ENCODE assay signal across 8 cellular contexts in genomic region chr2:219386532-219387280, GRCh38. TPM values are rescaled to one million over a fixed set of nuclear protein-coding genes. Genes with fewer than 3 reads are reported as not detected.
DNase-seq lines count a peak whose midpoint lies in the region; ATAC-seq and TF ChIP-seq lines count a peak whose summit lies in the region.

No MANE protein-coding gene starts in this region.

- H3K4me3 ChIP-seq in HEK293 (ENCODE audit: low read depth, low read length) (peak overlapping the region; percentile 68), right cardiac atrium (ENCODE audit: low read length) (peak overlapping the region; percentile 74), spleen (peak overlapping the region; percentile 69 to 86 (median 82))

- H3K36me3 ChIP-seq in HEK293 (ENCODE audit: control insufficient read depth in 2 of 2, insufficient read depth in 1 of 2, low read length in 2 of 2): peaks cover 0 to 48% of the 10 kb centered on the region in 2 experiments; a peak in 2 of 3 replicates
- H3K36me3 ChIP-seq in spleen: peaks cover 5 to 49% (median 46%) of the 10 kb centered on the region in 6 donors

- no peak for TF ChIP-seq CTCF in HEK293 (tag by site-specific recombination; IDR thresholded peaks at IDR 0.05)
- TF ChIP-seq CTCF in spleen (IDR thresholded peaks at IDR 0.05 in 8 of 11, conservative IDR thresholded peaks at IDR 0.05 in 3 of 11): no peak

- H3K27ac ChIP-seq in HEK293 (ENCODE audit: extremely low read depth, low read depth, low read length) (peak overlapping the region; percentile 72; the same call in 1 of the 2 replicates), right cardiac atrium (ENCODE audit: low read length) (peak overlapping the region; percentile 88), spleen (peak overlapping the region; percentile 94 to 99 (median 96))

- peaks cover 16% of the 10 kb centered on the region for H3K4me1 Mint-ChIP-seq in activated CD4-positive, alpha-beta memory T cell treated with anti-CD3 and anti-CD28 coated beads for 36 hours (ENCODE audit: low read depth)

- no peaks in the 10 kb centered on the region for H3K9me3 Mint-ChIP-seq in activated CD4-positive, alpha-beta memory T cell treated with anti-CD3 and anti-CD28 coated beads for 36 hours

- POLR2A ChIA-PET in HEK293 (lab: Yijun Ruan, JAX): interaction anchor here (1.0 to 2.1 kb wide), 2 partner anchors 8 to 211 kb away, joined by 3 to 11 read pairs; no protein-coding TSS in a partner anchor
- POLR2A ChIA-PET in activated CD4-positive, alpha-beta memory T cell treated with anti-CD3 and anti-CD28 coated beads for 36 hours (lab: Charles Lee): interaction anchor here (0.6 to 1.7 kb wide), 4 partner anchors 108 to 210 kb away, joined by 3 to 5 read pairs (median 5); partner anchors contain the start of genes CNPPD1, DNAJB2 and TUBA4A

- H3K36me3 Mint-ChIP-seq in activated CD4-positive, alpha-beta memory T cell treated with anti-CD3 and anti-CD28 coated beads for 36 hours: peaks cover 28% of the 10 kb centered on the region

- H3K9me3 ChIP-seq in HEK293 (ENCODE audit: control insufficient read depth, insufficient read depth, low read depth, low read length): no peaks in the 10 kb centered on the region
- H3K9me3 ChIP-seq in right cardiac atrium (ENCODE audit: control insufficient read depth, low read length): no peaks in the 10 kb centered on the region
- H3K9me3 ChIP-seq in spleen: peaks cover 0 to 5% (median 0%) of the 10 kb centered on the region in 8 donors

- H3K27me3 ChIP-seq in right cardiac atrium (ENCODE audit: control insufficient read depth, insufficient read depth): no peaks in the 10 kb centered on the region
- H3K27me3 ChIP-seq in spleen (replicated peaks in 1 of 7): no peaks in the 10 kb centered on the region

- CTCF ChIA-PET in HEK293 (lab: Yijun Ruan, JAX): interaction anchor here (1.1 to 8.8 kb wide), 4 partner anchors 16 to 227 kb away, joined by 5 to 91 read pairs (median 5); a partner anchor contains a TSS
- CTCF ChIA-PET in activated CD4-positive, alpha-beta memory T cell treated with anti-CD3 and anti-CD28 coated beads for 36 hours (lab: Charles Lee): interaction anchor here (1.0 to 3.0 kb wide), 4 partner anchors 16 to 154 kb away, joined by 3 to 18 read pairs (median 7); partner anchors contain the start of gene DNAJB2

- DNase-seq in activated CD4-positive, alpha-beta memory T cell treated with anti-CD3 and anti-CD28 coated beads for 36 hours: peak; percentile 25
- DNase-seq in right cardiac atrium: peak in 2 of 3 donors; percentile 54 to 68
- DNase-seq in spleen: peak; percentile 88
- no peak for DNase-seq in amniotic stem cell (lab: John Stamatoyannopoulos, UW)
- no peak for DNase-seq in mesenteric fat pad (ENCODE audit: low spot score)

- intact Hi-C loops in activated CD4-positive, alpha-beta memory T cell treated with anti-CD3 and anti-CD28 coated beads for 36 hours (cut with micrococcal nuclease): loop anchor here (1.0 to 5.0 kb wide), 3 partner anchors 107 to 979 kb away; partner anchors contain the start of gene DNAJB2
- intact Hi-C loops in right cardiac atrium (cut with DNase I): no loop called here
- intact Hi-C loops in spleen (cut with DNase I; ENCODE audit: low total_unique reads): no loop called here

- TF ChIP-seq POLR2A in spleen (IDR thresholded peaks at IDR 0.05): no peak

- H3K27me3 Mint-ChIP-seq in activated CD4-positive, alpha-beta memory T cell treated with anti-CD3 and anti-CD28 coated beads for 36 hours: no peaks in the 10 kb centered on the region

- 45% methylated on average over 19 of the region's 19 CpGs for WGBS in right cardiac atrium
- 47 to 55% (median 52%) methylated on average over 19 of the region's 19 CpGs for WGBS in spleen, 5 donors

- no peak for ATAC-seq in right cardiac atrium
- ATAC-seq in GM21360 (IDR thresholded peaks at IDR 0.05; ENCODE audit: unreplicated experiment): no peak
- no peak for ATAC-seq in HG03045 (IDR thresholded peaks at IDR 0.05; ENCODE audit: unreplicated experiment)

- H3K27ac Mint-ChIP-seq in activated CD4-positive, alpha-beta memory T cell treated with anti-CD3 and anti-CD28 coated beads for 36 hours: peak overlapping the region; percentile 91

- H3K4me1 ChIP-seq in HEK293 (ENCODE audit: control insufficient read depth, insufficient read depth, low read length) (peaks cover 6% of the 10 kb centered on the region), right cardiac atrium (ENCODE audit: control insufficient read depth, insufficient read depth, low read length) (peaks cover 2% of the 10 kb centered on the region), spleen (peaks cover 2 to 38% (median 20%) of the 10 kb centered on the region in 6 donors)

- peak overlapping the region; percentile 94 for H3K4me3 Mint-ChIP-seq in activated CD4-positive, alpha-beta memory T cell treated with anti-CD3 and anti-CD28 coated beads for 36 hours

TF ChIP-seq in HEK293, 187 proteins besides CTCF, POLR2A, EP300 and RAD21:
- no peak for TF ChIP-seq OSR2 (tag by site-specific recombination; IDR thresholded peaks at IDR 0.05)
- TF ChIP-seq ZNF510 (tag by site-specific recombination; IDR thresholded peaks at IDR 0.05; ENCODE audit: insufficient replicate concordance): no peak
- TF ChIP-seq, protein P1, sequence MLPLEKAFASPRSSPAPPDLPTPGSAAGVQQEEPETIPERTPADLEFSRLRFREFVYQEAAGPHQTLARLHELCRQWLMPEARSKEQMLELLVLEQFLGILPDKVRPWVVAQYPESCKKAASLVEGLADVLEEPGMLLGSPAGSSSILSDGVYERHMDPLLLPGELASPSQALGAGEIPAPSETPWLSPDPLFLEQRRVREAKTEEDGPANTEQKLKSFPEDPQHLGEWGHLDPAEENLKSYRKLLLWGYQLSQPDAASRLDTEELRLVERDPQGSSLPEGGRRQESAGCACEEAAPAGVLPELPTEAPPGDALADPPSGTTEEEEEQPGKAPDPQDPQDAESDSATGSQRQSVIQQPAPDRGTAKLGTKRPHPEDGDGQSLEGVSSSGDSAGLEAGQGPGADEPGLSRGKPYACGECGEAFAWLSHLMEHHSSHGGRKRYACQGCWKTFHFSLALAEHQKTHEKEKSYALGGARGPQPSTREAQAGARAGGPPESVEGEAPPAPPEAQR (tag by site-specific recombination; IDR thresholded peaks at IDR 0.05): no peak
- no peak for TF ChIP-seq HOXA7 (CRISPR knock-in tag; IDR thresholded peaks at IDR 0.05; ENCODE audit: borderline replicate concordance)
- no peak for TF ChIP-seq TCF7L2 (IDR thresholded peaks at IDR 0.05; ENCODE audit: borderline replicate concordance, low read depth, low read length)
- TF ChIP-seq ZNF37A (tag by site-specific recombination; IDR thresholded peaks at IDR 0.05): no peak
- no peak for TF ChIP-seq ZNF585B (tag by site-specific recombination; IDR thresholded peaks at IDR 0.05)
- no peak for TF ChIP-seq ZNF302 (tag by site-specific recombination; IDR thresholded peaks at IDR 0.05; ENCODE audit: low read depth)
- no peak for TF ChIP-seq ZNF561 (tag by site-specific recombination; IDR thresholded peaks at IDR 0.05; ENCODE audit: borderline replicate concordance)
- TF ChIP-seq ZNF404 (tag by site-specific recombination; IDR thresholded peaks at IDR 0.05): no peak
- TF ChIP-seq ZNF692 (tag by site-specific recombination; IDR thresholded peaks at IDR 0.05): no peak
- TF ChIP-seq ZNF555 (tag by site-specific recombination; conservative IDR thresholded peaks at IDR 0.05): no peak
- TF ChIP-seq BCL11B (tag by site-specific recombination; IDR thresholded peaks at IDR 0.05; ENCODE audit: low read depth): no peak
- no peak for TF ChIP-seq KLF16 (tag by site-specific recombination; IDR thresholded peaks at IDR 0.05)
- TF ChIP-seq ZNF660 (tag by site-specific recombination; IDR thresholded peaks at IDR 0.05): no peak

RNA-seq across cellular contexts. Expression of gene DNPEP, which starts 1.0 kb away (rescaled TPM):
- total RNA-seq in activated CD4-positive, alpha-beta memory T cell treated with anti-CD3 and anti-CD28 coated beads for 36 hours: 10 to 100 TPM; 71.6 to 74.2 TPM
- 10 to 100 TPM; 42.2 to 58.8 (median 56.2) TPM for total RNA-seq in right cardiac atrium
- polyA plus RNA-seq in right cardiac atrium: 50.0 TPM
- 10 to 100 TPM; 46.7 to 65.8 (median 59.2) TPM for total RNA-seq in spleen
- 10 to 100 TPM; 74.4 to 92.8 (median 91.7) TPM for polyA plus RNA-seq in spleen
- total RNA-seq in mesenteric fat pad: 78.6 TPM

RNA-seq across cellular contexts. Expression of gene DES, which starts 31.5 kb away (rescaled TPM):
- not detected for total RNA-seq in activated CD4-positive, alpha-beta memory T cell treated with anti-CD3 and anti-CD28 coated beads for 36 hours
- total RNA-seq in right cardiac atrium: over 10,000 TPM in 1 of 4 donors, 1,000 to 10,000 TPM in 3; 6,970 to 10,932 (median 7,338) TPM
- polyA plus RNA-seq in right cardiac atrium: 9,146 TPM
- 10 to 100 TPM in 3 of 7 donors, 1 to 10 TPM in 4; 4.3 to 18.1 (median 8.3) TPM for total RNA-seq in spleen
- 10 to 100 TPM; 10.8 to 24.7 (median 14.1) TPM for polyA plus RNA-seq in spleen
- 62.5 TPM for total RNA-seq in mesenteric fat pad

RNA-seq across cellular contexts. Expression of gene SPEG, which starts 47.9 kb away (rescaled TPM):
- 1 to 10 TPM; 1.1 to 1.7 TPM for total RNA-seq in activated CD4-positive, alpha-beta memory T cell treated with anti-CD3 and anti-CD28 coated beads for 36 hours
- total RNA-seq in right cardiac atrium (100 to 1,000 TPM; 122 to 176 (median 159) TPM), spleen (1 to 10 TPM in 6 of 7 donors, under 1 TPM in 1; 0.74 to 4.5 (median 2.3) TPM), mesenteric fat pad (4.7 TPM)
- polyA plus RNA-seq in right cardiac atrium (85.5 TPM), spleen (1 to 10 TPM; 4.4 to 8.2 (median 4.9) TPM)

RNA-seq across cellular contexts. Expression of gene RESP18, which starts 54.2 kb away (rescaled TPM):
- not detected for total RNA-seq in activated CD4-positive, alpha-beta memory T cell treated with anti-CD3 and anti-CD28 coated beads for 36 hours
- total RNA-seq in right cardiac atrium: not detected
- not detected for polyA plus RNA-seq in right cardiac atrium
- under 1 TPM in 1 of 7 donors, not detected in 6; 0.83 TPM for total RNA-seq in spleen
- polyA plus RNA-seq in spleen: not detected
- not detected for total RNA-seq in mesenteric fat pad

Comparison
In these comparisons a context has a peak if more than half of its experiments do, and no peak if none do; other contexts are left out.
1. DNase-seq: peak in activated CD4-positive, alpha-beta memory T cell treated with anti-CD3 and anti-CD28 coated beads for 36 hours (single experiment), right cardiac atrium (2 of 3) and spleen (single experiment); none in amniotic stem cell (single experiment) and mesenteric fat pad (single experiment).
2. RNA of gene DES, which starts 31.5 kb away (total RNA-seq): 6,970 to 10,932 TPM in right cardiac atrium; 62.5 TPM in mesenteric fat pad (single experiment), 4.3 to 18.1 TPM in spleen and not detected in activated CD4-positive, alpha-beta memory T cell treated with anti-CD3 and anti-CD28 coated beads for 36 hours; every median in the first group is over 100 times any median in the second.
3. RNA of gene SPEG, which starts 47.9 kb away (total RNA-seq): 122 to 176 TPM in right cardiac atrium; 4.7 TPM in mesenteric fat pad (single experiment), 0.74 to 4.5 TPM in spleen and 1.1 to 1.7 TPM in activated CD4-positive, alpha-beta memory T cell treated with anti-CD3 and anti-CD28 coated beads for 36 hours; every median in the first group is over 10 times any median in the second.
4. Peak in every context shown above with its lines, with median percentiles within 50 percentile points of each other: H3K27ac ChIP-seq and H3K4me3 ChIP-seq.